In the genomic region with DNA sequence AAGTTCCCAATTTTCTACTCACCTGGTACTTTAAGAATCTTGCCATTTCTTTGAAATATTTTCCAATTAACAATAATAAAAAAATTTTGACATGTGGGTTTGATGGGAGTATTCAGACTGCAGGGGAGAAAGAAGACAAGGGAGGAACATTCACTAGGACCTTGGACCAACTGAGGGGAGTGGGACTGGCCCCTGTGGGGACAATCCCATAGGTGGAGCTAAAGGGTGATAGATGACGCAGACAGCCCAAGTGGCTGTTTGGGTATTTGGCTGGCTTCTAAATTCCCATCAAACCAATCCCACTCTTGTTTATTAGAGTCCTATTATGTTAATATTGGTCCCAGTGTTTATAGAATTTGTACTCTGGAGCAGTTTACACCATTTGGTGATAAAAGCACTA, we compare ENCODE assay signal across 5 cellular contexts.
"Had no signal": no experiment of that assay in that cellular context is flagged by ENCODE, and none has a peak within 500 bp of the region (broad histone marks: within the 10 kb centered on the region; RNA-seq: fewer than 3 reads in every experiment).

No MANE protein-coding gene starts in this region.

- DNase-seq: GM23248, HCEC 1CT, IMR-90, KG1 had no signal

- H3K27ac ChIP-seq: GM23248 had no signal

- H3K9ac ChIP-seq: GM23248 had no signal

- ATAC-seq: K562 had no signal

- H3K4me3 ChIP-seq: GM23248, K562 had no signal

- H2AFZ ChIP-seq: GM23248 had no signal
